Comparison of ENCODE assay signal across 1 cellular context in the genomic region with DNA sequence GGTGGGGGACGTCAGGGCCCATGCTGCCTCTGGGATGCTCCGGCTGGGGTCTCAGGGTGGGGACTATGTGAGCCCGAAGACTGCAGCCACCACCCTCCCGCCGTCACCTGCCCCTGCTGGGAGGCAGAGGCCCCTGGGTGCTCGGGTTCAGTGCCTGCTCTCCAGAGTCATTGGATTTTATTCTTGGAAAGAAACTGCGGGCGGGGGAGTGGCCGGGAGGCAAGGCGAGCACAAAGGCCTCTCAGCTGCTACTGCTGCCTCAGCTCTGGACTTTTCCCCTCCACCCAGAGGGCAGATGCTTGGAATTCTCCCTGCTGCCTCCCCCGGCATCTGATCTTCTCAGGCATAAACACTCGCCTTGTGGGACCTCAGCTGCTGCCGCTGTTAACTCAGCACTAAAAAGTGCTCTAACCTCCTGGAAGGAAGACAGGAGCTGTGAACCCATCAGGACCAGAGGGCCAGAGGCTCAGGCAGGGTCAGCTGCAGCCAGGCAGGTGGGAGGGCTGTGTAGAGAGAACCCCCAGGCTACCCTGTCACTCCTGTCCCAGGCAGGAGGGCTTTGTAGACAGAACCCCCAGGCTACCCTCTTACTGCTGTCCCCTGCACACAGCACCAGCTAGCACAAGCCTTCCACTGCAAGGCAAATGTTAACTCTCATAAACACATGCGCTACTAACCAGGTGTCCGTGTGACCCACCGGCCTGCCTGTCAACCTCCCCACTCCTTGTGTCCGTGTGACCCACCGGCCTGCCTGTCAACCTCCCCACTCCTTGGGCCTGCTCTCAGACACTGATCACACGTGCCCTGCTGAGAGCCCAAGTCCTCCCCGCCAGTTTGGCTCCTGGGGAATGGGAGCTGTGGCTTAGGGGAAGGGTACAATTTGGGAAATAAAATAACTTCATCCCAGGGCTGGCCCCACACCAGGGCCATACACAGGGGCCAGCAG.
TF ChIP-seq lines count a peak whose summit lies in the region.

No MANE protein-coding gene starts in this region.

TF ChIP-seq in GM23338, 12 proteins besides CTCF, POLR2A, EP300 and RAD21 (continued from another document):
- TF ChIP-seq, protein P1, sequence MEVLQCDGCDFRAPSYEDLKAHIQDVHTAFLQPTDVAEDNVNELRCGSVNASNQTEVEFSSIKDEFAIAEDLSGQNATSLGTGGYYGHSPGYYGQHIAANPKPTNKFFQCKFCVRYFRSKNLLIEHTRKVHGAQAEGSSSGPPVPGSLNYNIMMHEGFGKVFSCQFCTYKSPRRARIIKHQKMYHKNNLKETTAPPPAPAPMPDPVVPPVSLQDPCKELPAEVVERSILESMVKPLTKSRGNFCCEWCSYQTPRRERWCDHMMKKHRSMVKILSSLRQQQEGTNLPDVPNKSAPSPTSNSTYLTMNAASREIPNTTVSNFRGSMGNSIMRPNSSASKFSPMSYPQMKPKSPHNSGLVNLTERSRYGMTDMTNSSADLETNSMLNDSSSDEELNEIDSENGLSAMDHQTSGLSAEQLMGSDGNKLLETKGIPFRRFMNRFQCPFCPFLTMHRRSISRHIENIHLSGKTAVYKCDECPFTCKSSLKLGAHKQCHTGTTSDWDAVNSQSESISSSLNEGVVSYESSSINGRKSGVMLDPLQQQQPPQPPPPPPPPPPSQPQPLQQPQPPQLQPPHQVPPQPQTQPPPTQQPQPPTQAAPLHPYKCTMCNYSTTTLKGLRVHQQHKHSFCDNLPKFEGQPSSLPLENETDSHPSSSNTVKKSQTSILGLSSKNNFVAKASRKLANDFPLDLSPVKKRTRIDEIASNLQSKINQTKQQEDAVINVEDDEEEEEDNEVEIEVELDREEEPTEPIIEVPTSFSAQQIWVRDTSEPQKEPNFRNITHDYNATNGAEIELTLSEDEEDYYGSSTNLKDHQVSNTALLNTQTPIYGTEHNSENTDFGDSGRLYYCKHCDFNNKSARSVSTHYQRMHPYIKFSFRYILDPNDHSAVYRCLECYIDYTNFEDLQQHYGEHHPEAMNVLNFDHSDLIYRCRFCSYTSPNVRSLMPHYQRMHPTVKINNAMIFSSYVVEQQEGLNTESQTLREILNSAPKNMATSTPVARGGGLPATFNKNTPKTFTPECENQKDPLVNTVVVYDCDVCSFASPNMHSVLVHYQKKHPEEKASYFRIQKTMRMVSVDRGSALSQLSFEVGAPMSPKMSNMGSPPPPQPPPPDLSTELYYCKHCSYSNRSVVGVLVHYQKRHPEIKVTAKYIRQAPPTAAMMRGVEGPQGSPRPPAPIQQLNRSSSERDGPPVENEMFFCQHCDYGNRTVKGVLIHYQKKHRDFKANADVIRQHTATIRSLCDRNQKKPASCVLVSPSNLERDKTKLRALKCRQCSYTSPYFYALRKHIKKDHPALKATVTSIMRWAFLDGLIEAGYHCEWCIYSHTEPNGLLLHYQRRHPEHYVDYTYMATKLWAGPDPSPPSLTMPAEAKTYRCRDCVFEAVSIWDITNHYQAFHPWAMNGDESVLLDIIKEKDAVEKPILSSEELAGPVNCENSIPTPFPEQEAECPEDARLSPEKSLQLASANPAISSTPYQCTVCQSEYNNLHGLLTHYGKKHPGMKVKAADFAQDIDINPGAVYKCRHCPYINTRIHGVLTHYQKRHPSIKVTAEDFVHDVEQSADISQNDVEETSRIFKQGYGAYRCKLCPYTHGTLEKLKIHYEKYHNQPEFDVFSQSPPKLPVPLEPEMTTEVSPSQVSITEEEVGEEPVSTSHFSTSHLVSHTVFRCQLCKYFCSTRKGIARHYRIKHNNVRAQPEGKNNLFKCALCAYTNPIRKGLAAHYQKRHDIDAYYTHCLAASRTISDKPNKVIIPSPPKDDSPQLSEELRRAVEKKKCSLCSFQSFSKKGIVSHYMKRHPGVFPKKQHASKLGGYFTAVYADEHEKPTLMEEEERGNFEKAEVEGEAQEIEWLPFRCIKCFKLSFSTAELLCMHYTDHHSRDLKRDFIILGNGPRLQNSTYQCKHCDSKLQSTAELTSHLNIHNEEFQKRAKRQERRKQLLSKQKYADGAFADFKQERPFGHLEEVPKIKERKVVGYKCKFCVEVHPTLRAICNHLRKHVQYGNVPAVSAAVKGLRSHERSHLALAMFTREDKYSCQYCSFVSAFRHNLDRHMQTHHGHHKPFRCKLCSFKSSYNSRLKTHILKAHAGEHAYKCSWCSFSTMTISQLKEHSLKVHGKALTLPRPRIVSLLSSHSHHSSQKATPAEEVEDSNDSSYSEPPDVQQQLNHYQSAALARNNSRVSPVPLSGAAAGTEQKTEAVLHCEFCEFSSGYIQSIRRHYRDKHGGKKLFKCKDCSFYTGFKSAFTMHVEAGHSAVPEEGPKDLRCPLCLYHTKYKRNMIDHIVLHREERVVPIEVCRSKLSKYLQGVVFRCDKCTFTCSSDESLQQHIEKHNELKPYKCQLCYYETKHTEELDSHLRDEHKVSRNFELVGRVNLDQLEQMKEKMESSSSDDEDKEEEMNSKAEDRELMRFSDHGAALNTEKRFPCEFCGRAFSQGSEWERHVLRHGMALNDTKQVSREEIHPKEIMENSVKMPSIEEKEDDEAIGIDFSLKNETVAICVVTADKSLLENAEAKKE (CRISPR knock-in tag; IDR thresholded peaks at IDR 0.05) = no peak
- TF ChIP-seq EZH2phosphoT487 (IDR thresholded peaks at IDR 0.05; ENCODE audit: unreplicated experiment) (no peak), JUNB (IDR thresholded peaks at IDR 0.05; ENCODE audit: unreplicated experiment) (no peak), STAT1 (IDR thresholded peaks at IDR 0.05; ENCODE audit: unreplicated experiment) (no peak), ZNF331 (CRISPR knock-in tag; IDR thresholded peaks at IDR 0.05; ENCODE audit: low read depth) (no peak)
